Comparison of ENCODE assay signal across 1 cellular context in genomic region chrX:20056704-20057103, GRCh38.
TF ChIP-seq lines count a peak whose summit lies in the region.

No MANE protein-coding gene starts in this region.

TF ChIP-seq in IMR-90, 13 proteins besides CTCF, POLR2A, EP300 and RAD21 (continued from another document):
- TF ChIP-seq, protein P1, sequence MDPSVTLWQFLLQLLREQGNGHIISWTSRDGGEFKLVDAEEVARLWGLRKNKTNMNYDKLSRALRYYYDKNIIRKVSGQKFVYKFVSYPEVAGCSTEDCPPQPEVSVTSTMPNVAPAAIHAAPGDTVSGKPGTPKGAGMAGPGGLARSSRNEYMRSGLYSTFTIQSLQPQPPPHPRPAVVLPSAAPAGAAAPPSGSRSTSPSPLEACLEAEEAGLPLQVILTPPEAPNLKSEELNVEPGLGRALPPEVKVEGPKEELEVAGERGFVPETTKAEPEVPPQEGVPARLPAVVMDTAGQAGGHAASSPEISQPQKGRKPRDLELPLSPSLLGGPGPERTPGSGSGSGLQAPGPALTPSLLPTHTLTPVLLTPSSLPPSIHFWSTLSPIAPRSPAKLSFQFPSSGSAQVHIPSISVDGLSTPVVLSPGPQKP (IDR thresholded peaks at IDR 0.05; ENCODE audit: borderline replicate concordance, low read depth, low read length): no peak
- TF ChIP-seq RFX5 (IDR thresholded peaks at IDR 0.05; ENCODE audit: low read depth, low read length): no peak
TF ChIP-seq in IMR-90: peak in this region for 0.
